Comparison of ENCODE assay signal across 19 cellular contexts in the genomic region with DNA sequence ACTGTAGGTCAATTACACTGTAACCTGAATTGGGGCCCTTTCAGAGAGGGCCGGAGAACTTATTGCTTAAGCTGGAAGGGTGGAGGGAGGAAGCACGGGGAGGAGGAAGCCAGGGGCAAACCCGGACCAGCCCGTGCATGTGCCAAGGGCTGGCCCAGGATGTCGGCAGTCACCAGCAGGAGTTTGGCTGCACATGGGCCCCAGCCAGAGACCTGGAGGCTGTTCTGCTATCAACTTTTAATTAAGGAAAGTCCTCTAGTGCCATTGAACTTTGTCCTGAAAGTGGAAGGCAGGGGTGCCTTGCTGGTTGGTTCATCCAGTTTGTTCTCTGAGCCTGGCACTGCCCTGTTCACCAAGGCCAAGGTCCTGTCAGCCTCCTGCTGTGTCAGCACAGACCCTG.
"Had no signal": no experiment of that assay in that cellular context is flagged by ENCODE, and none has a peak within 500 bp of the region (broad histone marks: within the 10 kb centered on the region; RNA-seq: fewer than 3 reads in every experiment).

No MANE protein-coding gene starts in this region.

- H3K27ac ChIP-seq: ascending aorta, skin epidermis had no signal

- H3K4me3 ChIP-seq: ascending aorta, skin epidermis had no signal

- H3K36me3 ChIP-seq: ascending aorta had no signal

- H3K9ac ChIP-seq: SK-N-SH had no signal

- H3K27ac Mint-ChIP-seq: activated naive CD8-positive, alpha-beta T cell treated with anti-CD3 and anti-CD28 coated beads, Interleukin-2, amount 50 U/mL, for 24 hours; activated T-helper 1 cell treated with anti-CD3 and anti-CD28 coated beads, Interleukin-12 subunit alpha, Interleukin-12 subunit beta, Interleukin-2, Interleukin-4 antibody, amounts not matched to agents 30 ng/mL and 10 ng/mL and 1 ng/mL, durations not matched to agents 14 hours and 24 hours and 36 hours; immature natural killer cell; natural killer cell treated with Interleukin-12 subunit alpha and Interleukin-12 subunit beta and Interleukin-15 and Interleukin-18, amount 100 ng/mL, for 72 hours; T-cell had no signal

- ATAC-seq: activated CD4-positive, CD25-positive, alpha-beta regulatory T cell treated with anti-CD3 and anti-CD28 coated beads, Interleukin-2, amount 50 U/mL, for 24 hours; activated naive CD8-positive, alpha-beta T cell treated with anti-CD3 and anti-CD28 coated beads, Interleukin-2, amount 50 U/mL, for 24 hours; natural killer cell treated with Interleukin-12 subunit alpha and Interleukin-12 subunit beta and Interleukin-15 and Interleukin-18, amount 100 ng/mL, for 72 hours; stimulated activated naive CD8-positive, alpha-beta T cell treated with anti-CD3 and anti-CD28 coated beads, Interleukin-15, Interleukin-2, amounts not matched to agents 100 U/mL and 50 U/mL, for 24 hours; T-cell had no signal

- H3K9me3 ChIP-seq: ascending aorta, SK-N-SH had no signal

- FAIRE-seq: endometrium had no signal

- H3K4me3 Mint-ChIP-seq: activated naive CD8-positive, alpha-beta T cell treated with anti-CD3 and anti-CD28 coated beads, Interleukin-2, amount 50 U/mL, for 24 hours; activated T-helper 1 cell treated with anti-CD3 and anti-CD28 coated beads, Interleukin-12 subunit alpha, Interleukin-12 subunit beta, Interleukin-2, Interleukin-4 antibody, amounts not matched to agents 30 ng/mL and 10 ng/mL and 1 ng/mL, durations not matched to agents 14 hours and 24 hours and 36 hours; immature natural killer cell; natural killer cell treated with Interleukin-12 subunit alpha and Interleukin-12 subunit beta and Interleukin-15 and Interleukin-18, amount 100 ng/mL, for 72 hours; T-cell had no signal

- DNase-seq: activated CD4-positive, alpha-beta T cell treated with anti-CD3 and anti-CD28 coated beads, Interleukin-2, amount 50 U/mL, for 1 hour; activated CD8-positive, alpha-beta memory T cell treated with anti-CD3 and anti-CD28 coated beads for 24 hours; activated naive CD8-positive, alpha-beta T cell treated with anti-CD3 and anti-CD28 coated beads, Interleukin-2, amount 50 U/mL, for 24 hours; foreskin melanocyte; head of caudate nucleus; immature natural killer cell; mesenchymal stem cell; SK-N-SH; stimulated activated CD4-positive, alpha-beta T cell treated with anti-CD3 and anti-CD28 coated beads, Interleukin-4, amount 100 ng/mL, for 4 hours; stimulated activated CD8-positive, alpha-beta memory T cell treated with anti-CD3 and anti-CD28 coated beads, Interleukin-4, amount 100 ng/mL, for 48 hours; stimulated activated naive CD8-positive, alpha-beta T cell treated with anti-CD3 and anti-CD28 coated beads, Interleukin-15, Interleukin-2, amounts not matched to agents 100 U/mL and 50 U/mL, for 24 hours; T-cell; T-helper 9 cell had no signal

- H3K4me2 ChIP-seq: SK-N-SH had no signal

- H3K4me1 Mint-ChIP-seq: activated naive CD8-positive, alpha-beta T cell treated with anti-CD3 and anti-CD28 coated beads, Interleukin-2, amount 50 U/mL, for 24 hours; immature natural killer cell; T-cell had no signal

- H3K36me3 Mint-ChIP-seq: immature natural killer cell; natural killer cell treated with Interleukin-12 subunit alpha and Interleukin-12 subunit beta and Interleukin-15 and Interleukin-18, amount 100 ng/mL, for 72 hours; T-cell had no signal

- H3K27me3 ChIP-seq: ascending aorta had no signal

- H3K9me3 Mint-ChIP-seq: activated naive CD8-positive, alpha-beta T cell treated with anti-CD3 and anti-CD28 coated beads, Interleukin-2, amount 50 U/mL, for 24 hours; activated T-helper 1 cell treated with anti-CD3 and anti-CD28 coated beads, Interleukin-12 subunit alpha, Interleukin-12 subunit beta, Interleukin-2, Interleukin-4 antibody, amounts not matched to agents 30 ng/mL and 10 ng/mL and 1 ng/mL, durations not matched to agents 14 hours and 24 hours and 36 hours; immature natural killer cell; natural killer cell treated with Interleukin-12 subunit alpha and Interleukin-12 subunit beta and Interleukin-15 and Interleukin-18, amount 100 ng/mL, for 72 hours; T-cell had no signal

- H3K27me3 Mint-ChIP-seq: natural killer cell treated with Interleukin-12 subunit alpha and Interleukin-12 subunit beta and Interleukin-15 and Interleukin-18, amount 100 ng/mL, for 72 hours had no signal
